8 cellular contexts compared by ENCODE assay signal in genomic region chr3:45986303-45986982, GRCh38. TPM values are rescaled to one million over a fixed set of nuclear protein-coding genes. Genes with fewer than 3 reads are reported as not detected.
DNase-seq lines count a peak whose midpoint lies in the region; ATAC-seq, FAIRE-seq and TF ChIP-seq lines count a peak whose summit lies in the region.

No MANE protein-coding gene starts in this region.

- H3K4me3 ChIP-seq in Peyer's patch (no peak overlapping the region), esophagus (ENCODE audit: low read depth in 1 of 2, low read length in 2 of 2) (no peak overlapping the region), pancreas (no peak overlapping the region)

- ATAC-seq in pancreas (peak; percentile 90 to 94 (median 93)), HG02981 (IDR thresholded peaks at IDR 0.05; ENCODE audit: unreplicated experiment) (no peak), HG03039 (IDR thresholded peaks at IDR 0.05; ENCODE audit: unreplicated experiment) (no peak)

- H3K36me3 ChIP-seq in Peyer's patch: peaks cover 0 to 33% (median 0%) of the 10 kb centered on the region in 3 donors
- H3K36me3 ChIP-seq in esophagus (ENCODE audit: control insufficient read depth in 2 of 2, insufficient read depth in 2 of 2, low read length in 1 of 2): peaks cover 0 to 10% of the 10 kb centered on the region in 2 donors
- peaks cover 0 to 9% (median 0%) of the 10 kb centered on the region in 3 donors for H3K36me3 ChIP-seq in pancreas

- no peak for TF ChIP-seq POLR2A in Peyer's patch (IDR thresholded peaks at IDR 0.05)

- TF ChIP-seq CTCF in Peyer's patch (IDR thresholded peaks at IDR 0.05) (no peak), pancreas (IDR thresholded peaks at IDR 0.05) (no peak)

- no peak for FAIRE-seq in pancreas (lab: Jason Lieb, UNC)

- H3K9me3 ChIP-seq in Peyer's patch (no peaks in the 10 kb centered on the region), esophagus (ENCODE audit: control insufficient read depth in 2 of 2, insufficient read depth in 1 of 2, low read depth in 1 of 2, low read length in 1 of 2) (no peaks in the 10 kb centered on the region), pancreas (no peaks in the 10 kb centered on the region)

- WGBS in esophagus, 2 donors: 49 to 53% methylated on average over 5 of the region's 5 CpGs
- 22 to 24% methylated on average over 5 of the region's 5 CpGs for WGBS in pancreas, 2 donors

- H3K27ac ChIP-seq in Peyer's patch (peak overlapping the region; percentile 44 to 84 (median 67)), esophagus (ENCODE audit: low read depth in 2 of 2, low read length in 1 of 2) (peak overlapping the region; percentile 78 to 89), pancreas (peak overlapping the region; percentile 69 to 94 (median 80))

- H3K27me3 ChIP-seq in Peyer's patch (no peaks in the 10 kb centered on the region), esophagus (ENCODE audit: control insufficient read depth in 1 of 2, insufficient read depth in 2 of 2, low read length in 2 of 2) (no peaks in the 10 kb centered on the region), pancreas (no peaks in the 10 kb centered on the region)

- peak; percentile 45 for DNase-seq in DMS153 (lab: John Stamatoyannopoulos, UW)
- DNase-seq in Peyer's patch: no peak
- peak in 5 of 6 donors; percentile 81 to 87 (median 84) for DNase-seq in pancreas
- DNase-seq in stimulated activated CD4-positive, alpha-beta T cell treated with anti-CD3 and anti-CD28 coated beads, Interleukin-2, amount 100 ng/mL, for 24 hours: no peak
- no peak for DNase-seq in GM19238 (ENCODE audit: insufficient read length, low spot score)

- H3K4me1 ChIP-seq in Peyer's patch (peaks cover 0 to 63% (median 11%) of the 10 kb centered on the region in 4 donors), esophagus (ENCODE audit: control insufficient read depth in 2 of 2, insufficient read depth in 2 of 2, low read length in 1 of 2) (peaks cover 15 to 28% of the 10 kb centered on the region in 2 donors), pancreas (peaks cover 51 to 67% (median 55%) of the 10 kb centered on the region in 3 donors)

- intact Hi-C loops in pancreas (cut with DNase I): no loop called here

RNA-seq across cellular contexts. Expression of gene FYCO1, which starts 9.2 kb away (rescaled TPM):
- total RNA-seq in Peyer's patch (10 to 100 TPM; 35.8 to 51.2 (median 43.8) TPM), pancreas (10 to 100 TPM; 13.0 to 25.1 (median 17.2) TPM)
- polyA plus RNA-seq in esophagus (10 to 100 TPM in 1 of 2 donors, 1 to 10 TPM in 1; 9.6 to 11.9 TPM), pancreas (10 to 100 TPM in 1 of 2 donors, 1 to 10 TPM in 1; 9.3 to 10.3 TPM)

RNA-seq across cellular contexts. Expression of gene XCR1, which starts 40.8 kb away (rescaled TPM):
- total RNA-seq in Peyer's patch (not detected), pancreas (under 1 TPM in 4 of 6 donors, not detected in 2; 0.04 to 0.31 (median 0.20) TPM)
- polyA plus RNA-seq in esophagus (under 1 TPM; 0.08 to 0.34 TPM), pancreas (not detected)

RNA-seq across cellular contexts. Expression of gene CXCR6, which starts 43.2 kb away (rescaled TPM):
- total RNA-seq in Peyer's patch (1 to 10 TPM in 3 of 4 donors, not detected in 1; 1.7 to 3.6 (median 2.5) TPM), pancreas (under 1 TPM in 5 of 6 donors, not detected in 1; 0.08 to 0.89 (median 0.72) TPM)
- polyA plus RNA-seq in esophagus (1 to 10 TPM in 1 of 2 donors, under 1 TPM in 1; 0.90 to 1.6 TPM), pancreas (under 1 TPM; 0.23 to 0.35 TPM)

Comparison
In these comparisons a context has a peak if more than half of its experiments do, and no peak if none do; other contexts are left out.
1. DNase-seq: peak in DMS153 (single experiment) and pancreas (5 of 6); none in Peyer's patch (0 of 3), stimulated activated CD4-positive, alpha-beta T cell treated with anti-CD3 and anti-CD28 coated beads, Interleukin-2, amount 100 ng/mL, for 24 hours (0 of 2) and GM19238 (single experiment).
2. ATAC-seq: peak in pancreas (4 of 4); none in HG02981 (single experiment) and HG03039 (single experiment).
3. Peak in every context shown above with its lines, with median percentiles within 50 percentile points of each other: H3K27ac ChIP-seq.